ENCODE assay signal across 1 cellular context in genomic region chr5:100900142-100900795, GRCh38.
TF ChIP-seq lines count a peak whose summit lies in the region.

No MANE protein-coding gene starts in this region.

TF ChIP-seq in HepG2, 621 proteins besides CTCF, POLR2A, EP300 and RAD21 (continued from another document):
- TF ChIP-seq LBX2 (CRISPR knock-in tag; IDR thresholded peaks at IDR 0.05; ENCODE audit: borderline replicate concordance), result no peak
- TF ChIP-seq TCF12 (IDR thresholded peaks at IDR 0.05), result no peak
- no peak for TF ChIP-seq TCF12 (CRISPR knock-in tag; IDR thresholded peaks at IDR 0.05)
- TF ChIP-seq, protein P1, sequence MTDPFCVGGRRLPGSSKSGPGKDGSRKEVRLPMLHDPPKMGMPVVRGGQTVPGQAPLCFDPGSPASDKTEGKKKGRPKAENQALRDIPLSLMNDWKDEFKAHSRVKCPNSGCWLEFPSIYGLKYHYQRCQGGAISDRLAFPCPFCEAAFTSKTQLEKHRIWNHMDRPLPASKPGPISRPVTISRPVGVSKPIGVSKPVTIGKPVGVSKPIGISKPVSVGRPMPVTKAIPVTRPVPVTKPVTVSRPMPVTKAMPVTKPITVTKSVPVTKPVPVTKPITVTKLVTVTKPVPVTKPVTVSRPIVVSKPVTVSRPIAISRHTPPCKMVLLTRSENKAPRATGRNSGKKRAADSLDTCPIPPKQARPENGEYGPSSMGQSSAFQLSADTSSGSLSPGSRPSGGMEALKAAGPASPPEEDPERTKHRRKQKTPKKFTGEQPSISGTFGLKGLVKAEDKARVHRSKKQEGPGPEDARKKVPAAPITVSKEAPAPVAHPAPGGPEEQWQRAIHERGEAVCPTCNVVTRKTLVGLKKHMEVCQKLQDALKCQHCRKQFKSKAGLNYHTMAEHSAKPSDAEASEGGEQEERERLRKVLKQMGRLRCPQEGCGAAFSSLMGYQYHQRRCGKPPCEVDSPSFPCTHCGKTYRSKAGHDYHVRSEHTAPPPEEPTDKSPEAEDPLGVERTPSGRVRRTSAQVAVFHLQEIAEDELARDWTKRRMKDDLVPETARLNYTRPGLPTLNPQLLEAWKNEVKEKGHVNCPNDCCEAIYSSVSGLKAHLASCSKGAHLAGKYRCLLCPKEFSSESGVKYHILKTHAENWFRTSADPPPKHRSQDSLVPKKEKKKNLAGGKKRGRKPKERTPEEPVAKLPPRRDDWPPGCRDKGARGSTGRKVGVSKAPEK (CRISPR knock-in tag; IDR thresholded peaks at IDR 0.05; ENCODE audit: borderline replicate concordance), result no peak
- no peak for TF ChIP-seq ZNF7 (CRISPR knock-in tag; IDR thresholded peaks at IDR 0.05)
- no peak for TF ChIP-seq ZNF543 (CRISPR knock-in tag; IDR thresholded peaks at IDR 0.05)
- TF ChIP-seq BHLHE40 (IDR thresholded peaks at IDR 0.05; ENCODE audit: low read length), result no peak
- TF ChIP-seq KDM3A (CRISPR knock-in tag; IDR thresholded peaks at IDR 0.05; ENCODE audit: low read depth), result no peak
- TF ChIP-seq SP140L (CRISPR knock-in tag; IDR thresholded peaks at IDR 0.05; ENCODE audit: borderline replicate concordance), result no peak
